ENCODE assay signal across 8 cellular contexts in the genomic region with DNA sequence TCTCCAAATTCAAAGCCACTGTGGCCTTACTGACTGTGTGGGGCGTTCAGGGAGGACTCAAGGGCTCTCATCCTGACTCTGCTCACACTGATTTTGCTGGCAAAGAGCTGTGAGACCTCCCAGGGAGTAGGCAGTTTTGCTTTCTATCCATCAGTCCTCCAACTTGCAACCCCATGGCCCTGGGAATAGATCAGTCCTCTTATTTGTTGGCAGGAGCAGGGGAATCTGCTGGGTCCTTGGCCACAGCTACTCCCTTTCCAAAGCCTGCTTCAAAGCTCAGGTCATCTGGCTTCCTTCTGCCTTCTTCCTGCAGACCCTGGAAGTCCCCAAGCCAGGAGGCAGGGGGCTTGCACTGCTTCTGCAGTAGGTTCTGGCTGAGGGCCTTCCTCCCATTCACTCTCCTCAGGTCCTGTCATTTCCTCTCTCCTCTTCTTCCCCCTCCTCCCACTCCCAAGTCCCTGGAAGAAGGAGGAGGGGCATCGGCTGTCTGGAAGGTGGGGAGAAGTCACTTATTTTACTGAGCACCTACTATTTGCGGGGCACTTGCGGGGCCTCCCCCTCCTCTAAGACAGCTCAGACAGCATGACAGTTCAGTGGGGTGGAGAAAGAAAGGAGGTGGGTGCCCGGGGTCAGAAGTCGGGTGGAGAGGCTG. TPM values are rescaled to one million over a fixed set of nuclear protein-coding genes. Genes with fewer than 3 reads are reported as not detected.
DNase-seq lines count a peak whose midpoint lies in the region; ATAC-seq and TF ChIP-seq lines count a peak whose summit lies in the region.

No MANE protein-coding gene starts in this region.

- WGBS in prostate gland = 44% methylated on average over 6 of the region's 6 CpGs

- H3K27me3 ChIP-seq in prostate gland (replicated peaks; ENCODE audit: insufficient read depth) = no peaks in the 10 kb centered on the region

- TF ChIP-seq CTCF in GM20000 (IDR thresholded peaks at IDR 0.05; ENCODE audit: extremely low read depth, missing control alignments) = no peak
- no peak for TF ChIP-seq CTCF in fibroblast of mammary gland (conservative IDR thresholded peaks at IDR 0.05; ENCODE audit: control insufficient read depth, insufficient read depth, low read depth, low read length)
- no peak for TF ChIP-seq CTCF in prostate gland (IDR thresholded peaks at IDR 0.05)

- H3K9me3 ChIP-seq in prostate gland = no peaks in the 10 kb centered on the region

- peaks cover 3% of the 10 kb centered on the region for H3K4me1 ChIP-seq in prostate gland (replicated peaks)

- peak; percentile 22 for DNase-seq in GM20000 (ENCODE audit: low spot score)
- peak; percentile 42 for DNase-seq in SK-MEL-5 (ENCODE audit: low read depth, low spot score)
- peak; percentile 57 for DNase-seq in fibroblast of mammary gland (ENCODE audit: low read depth)
- no peak for DNase-seq in prostate gland (ENCODE audit: low spot score)
- no peak for DNase-seq in COLO668 (lab: John Stamatoyannopoulos, UW; ENCODE audit: unreplicated experiment)
- DNase-seq in LoVo (ENCODE audit: low spot score) = no peak
- DNase-seq in activated CD4-positive, alpha-beta T cell treated with anti-CD3 and anti-CD28 coated beads for 1 hour = no peak

- H3K4me3 ChIP-seq in fibroblast of mammary gland (ENCODE audit: control insufficient read depth, low read depth, low read length) (peak overlapping the region; percentile 90), prostate gland (peak overlapping the region in 1 of 2 donors; percentile 48)

- intact Hi-C loops in prostate gland (cut with DNase I) = no loop called here

- no peaks in the 10 kb centered on the region for H3K36me3 ChIP-seq in prostate gland

- no peak for TF ChIP-seq POLR2A in prostate gland (IDR thresholded peaks at IDR 0.05)

- H3K27ac ChIP-seq in prostate gland = peak overlapping the region; percentile 68 to 75

- no peak for ATAC-seq in GM21529 (IDR thresholded peaks at IDR 0.05; ENCODE audit: unreplicated experiment)

- in situ Hi-C loops in SK-MEL-5 (cut with HindIII; ENCODE audit: low pct_unique_long_range_greater_than_20kb, low sequenced_read_pairs) = no loop called here

RNA-seq across cellular contexts. Expression of a gene that starts 0.8 kb away (rescaled TPM):
- 13.7 and 15.3 TPM in 2 replicates for total RNA-seq in SK-MEL-5 (2014; rRNA removed; shearing (Covaris generic))
- polyA plus RNA-seq in SK-MEL-5 (2015; cell fraction: cytosol; rRNA removed) = 12.5 and 20.5 TPM in 2 replicates
- polyA plus RNA-seq in SK-MEL-5 (2015; cell fraction: nucleus; rRNA removed) = 13.0 and 34.3 TPM in 2 replicates
- total RNA-seq in prostate gland = 10 to 100 TPM; 13.1 to 29.1 TPM

RNA-seq across cellular contexts. Expression of a gene that starts 31.2 kb away (rescaled TPM):
- 56.4 and 67.0 TPM in 2 replicates for total RNA-seq in SK-MEL-5 (2014; rRNA removed; shearing (Covaris generic))
- polyA plus RNA-seq in SK-MEL-5 (2015; cell fraction: cytosol; rRNA removed) = 92.8 and 99.8 TPM in 2 replicates
- polyA plus RNA-seq in SK-MEL-5 (2015; cell fraction: nucleus; rRNA removed) = 42.4 and 43.1 TPM in 2 replicates
- total RNA-seq in prostate gland = 1,000 to 10,000 TPM; 1,117 to 1,634 TPM

Comparison
In these comparisons a context has a peak if more than half of its experiments do, and no peak if none do; other contexts are left out.
1. DNase-seq: peak in GM20000 (single experiment), SK-MEL-5 (single experiment) and fibroblast of mammary gland (single experiment); none in prostate gland (single experiment), COLO668 (single experiment), LoVo (single experiment) and activated CD4-positive, alpha-beta T cell treated with anti-CD3 and anti-CD28 coated beads for 1 hour (single experiment).
2. RNA of a gene that starts 31.2 kb away (total RNA-seq): 1,117 to 1,634 TPM in prostate gland; 56.4 to 67.0 TPM in SK-MEL-5; every median in the first group is over 10 times any median in the second.